ENCODE assay signal across 18 cellular contexts in genomic region chr6:25457519-25457918, GRCh38.
"Had no signal": no experiment of that assay in that cellular context is flagged by ENCODE, and none has a peak within 500 bp of the region (broad histone marks: within the 10 kb centered on the region; RNA-seq: fewer than 3 reads in every experiment).

No MANE protein-coding gene starts in this region.

- H3K9me3 ChIP-seq: ascending aorta, colonic mucosa, esophagus muscularis mucosa, spleen, testis, vagina had no signal

- H3K27me3 ChIP-seq: ascending aorta, colonic mucosa, esophagus muscularis mucosa, spleen, testis, vagina had no signal

- H3K4me3 ChIP-seq: ascending aorta, colonic mucosa, esophagus muscularis mucosa, spleen, testis, vagina had no signal

- FAIRE-seq: bronchial epithelial cell, frontal cortex had no signal

- ATAC-seq: activated T-helper 17 cell treated with anti-CD3 and anti-CD28 coated beads, Interleukin-2, amount 50 U/mL, for 72 hours; left cardiac atrium; T-helper 17 cell had no signal

- H3K4me1 ChIP-seq: colonic mucosa, esophagus muscularis mucosa, testis, vagina had no signal

- H3K27ac ChIP-seq: ascending aorta, colonic mucosa, esophagus muscularis mucosa, spleen, testis, vagina, VCaP had no signal

- H3K36me3 ChIP-seq: ascending aorta, colonic mucosa, esophagus muscularis mucosa, vagina had no signal

- DNase-seq: activated CD4-positive, alpha-beta T cell treated with anti-CD3 and anti-CD28 coated beads for 1 hour; activated T-cell treated with anti-CD3 and anti-CD28 coated beads, Interleukin-2, amount 50 U/mL, for 24 hours; colonic mucosa; hippocampal formation; left cardiac atrium; posterior cingulate gyrus; spleen; stimulated activated CD4-positive, alpha-beta T cell treated with anti-CD3 and anti-CD28 coated beads, Interleukin-4, amount 100 ng/mL, for 1 hour; stimulated activated naive CD4-positive, alpha-beta T cell; T-helper 17 cell; testis had no signal
